1 cellular context compared by ENCODE assay signal in the genomic region with DNA sequence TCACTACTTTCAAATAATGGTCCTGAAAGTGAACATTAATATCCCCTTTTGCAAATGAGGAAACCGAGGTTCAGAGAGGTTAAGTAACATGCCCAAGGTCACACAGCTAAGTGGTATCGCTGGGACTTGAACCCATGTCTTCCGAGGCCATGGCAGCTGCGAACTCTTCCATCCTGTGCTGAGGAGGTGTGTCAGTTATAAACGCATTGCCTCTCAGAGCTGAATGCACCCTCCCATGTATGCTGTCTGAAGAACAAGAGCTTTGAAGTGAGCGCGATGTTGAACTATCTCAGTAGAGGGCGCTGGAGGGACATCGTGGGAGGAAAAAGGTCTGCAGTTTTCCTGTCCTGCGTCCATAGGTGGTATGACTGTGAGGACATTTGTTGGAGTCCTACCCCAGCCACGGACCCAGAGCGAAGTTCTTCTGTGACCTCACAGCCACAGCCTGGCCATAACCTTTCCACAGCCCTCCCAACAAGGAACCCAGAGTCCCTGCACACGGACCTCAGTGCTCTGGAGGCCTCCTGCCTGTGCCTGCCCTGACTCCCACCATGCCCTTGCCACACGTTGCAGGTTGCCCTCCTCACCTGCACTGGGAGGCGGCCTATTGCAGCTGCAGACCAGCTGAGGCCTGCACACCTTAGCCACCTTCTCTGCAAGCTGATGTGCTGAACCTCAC.
TF ChIP-seq lines count a peak whose summit lies in the region.

No MANE protein-coding gene starts in this region.

TF ChIP-seq in HepG2, 621 proteins besides CTCF, POLR2A, EP300 and RAD21 (continued from another document and continues in another):
- TF ChIP-seq, protein P1, sequence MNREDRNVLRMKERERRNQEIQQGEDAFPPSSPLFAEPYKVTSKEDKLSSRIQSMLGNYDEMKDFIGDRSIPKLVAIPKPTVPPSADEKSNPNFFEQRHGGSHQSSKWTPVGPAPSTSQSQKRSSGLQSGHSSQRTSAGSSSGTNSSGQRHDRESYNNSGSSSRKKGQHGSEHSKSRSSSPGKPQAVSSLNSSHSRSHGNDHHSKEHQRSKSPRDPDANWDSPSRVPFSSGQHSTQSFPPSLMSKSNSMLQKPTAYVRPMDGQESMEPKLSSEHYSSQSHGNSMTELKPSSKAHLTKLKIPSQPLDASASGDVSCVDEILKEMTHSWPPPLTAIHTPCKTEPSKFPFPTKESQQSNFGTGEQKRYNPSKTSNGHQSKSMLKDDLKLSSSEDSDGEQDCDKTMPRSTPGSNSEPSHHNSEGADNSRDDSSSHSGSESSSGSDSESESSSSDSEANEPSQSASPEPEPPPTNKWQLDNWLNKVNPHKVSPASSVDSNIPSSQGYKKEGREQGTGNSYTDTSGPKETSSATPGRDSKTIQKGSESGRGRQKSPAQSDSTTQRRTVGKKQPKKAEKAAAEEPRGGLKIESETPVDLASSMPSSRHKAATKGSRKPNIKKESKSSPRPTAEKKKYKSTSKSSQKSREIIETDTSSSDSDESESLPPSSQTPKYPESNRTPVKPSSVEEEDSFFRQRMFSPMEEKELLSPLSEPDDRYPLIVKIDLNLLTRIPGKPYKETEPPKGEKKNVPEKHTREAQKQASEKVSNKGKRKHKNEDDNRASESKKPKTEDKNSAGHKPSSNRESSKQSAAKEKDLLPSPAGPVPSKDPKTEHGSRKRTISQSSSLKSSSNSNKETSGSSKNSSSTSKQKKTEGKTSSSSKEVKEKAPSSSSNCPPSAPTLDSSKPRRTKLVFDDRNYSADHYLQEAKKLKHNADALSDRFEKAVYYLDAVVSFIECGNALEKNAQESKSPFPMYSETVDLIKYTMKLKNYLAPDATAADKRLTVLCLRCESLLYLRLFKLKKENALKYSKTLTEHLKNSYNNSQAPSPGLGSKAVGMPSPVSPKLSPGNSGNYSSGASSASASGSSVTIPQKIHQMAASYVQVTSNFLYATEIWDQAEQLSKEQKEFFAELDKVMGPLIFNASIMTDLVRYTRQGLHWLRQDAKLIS (CRISPR knock-in tag; IDR thresholded peaks at IDR 0.05) = no peak
- TF ChIP-seq DMAP1 (CRISPR knock-in tag; IDR thresholded peaks at IDR 0.05) (0 out of 2 replicates have a peak, but pooled peaks have one; percentile 30), ZNF614 (CRISPR knock-in tag; IDR thresholded peaks at IDR 0.05; ENCODE audit: borderline replicate concordance) (no peak), GTF2F1 (IDR thresholded peaks at IDR 0.05; ENCODE audit: low read length) (0 out of 2 replicates have a peak, but pooled peaks have one; percentile 17), SOX6 (IDR thresholded peaks at IDR 0.05) (no peak), SOX6 (CRISPR knock-in tag; IDR thresholded peaks at IDR 0.05) (0 out of 2 replicates have a peak, but pooled peaks have one; percentile 24), ZNF768 (CRISPR knock-in tag; IDR thresholded peaks at IDR 0.05) (peak; percentile 91), SIN3A (IDR thresholded peaks at IDR 0.05; ENCODE audit: borderline replicate concordance, low read depth, low read length) (no peak), NR2F2 (IDR thresholded peaks at IDR 0.05; ENCODE audit: borderline replicate concordance, low read depth) (no peak), PHF8 (CRISPR knock-in tag; IDR thresholded peaks at IDR 0.05) (peak; percentile 32; the same call in 1 of the 2 replicates), ZKSCAN1 (IDR thresholded peaks at IDR 0.05; ENCODE audit: low read length) (0 out of 2 replicates have a peak, but pooled peaks have one; percentile 13), HOXA5 (CRISPR knock-in tag; IDR thresholded peaks at IDR 0.05) (no peak), HES4 (CRISPR knock-in tag; IDR thresholded peaks at IDR 0.05; ENCODE audit: borderline replicate concordance) (0 out of 2 replicates have a peak, but pooled peaks have one; percentile 32), MED1 (CRISPR knock-in tag; IDR thresholded peaks at IDR 0.05) (peak; percentile 20; the same call in 1 of the 2 replicates), DR1 (CRISPR knock-in tag; IDR thresholded peaks at IDR 0.05) (no peak), SP4 (CRISPR knock-in tag; IDR thresholded peaks at IDR 0.05) (no peak)
- TF ChIP-seq, protein P2, sequence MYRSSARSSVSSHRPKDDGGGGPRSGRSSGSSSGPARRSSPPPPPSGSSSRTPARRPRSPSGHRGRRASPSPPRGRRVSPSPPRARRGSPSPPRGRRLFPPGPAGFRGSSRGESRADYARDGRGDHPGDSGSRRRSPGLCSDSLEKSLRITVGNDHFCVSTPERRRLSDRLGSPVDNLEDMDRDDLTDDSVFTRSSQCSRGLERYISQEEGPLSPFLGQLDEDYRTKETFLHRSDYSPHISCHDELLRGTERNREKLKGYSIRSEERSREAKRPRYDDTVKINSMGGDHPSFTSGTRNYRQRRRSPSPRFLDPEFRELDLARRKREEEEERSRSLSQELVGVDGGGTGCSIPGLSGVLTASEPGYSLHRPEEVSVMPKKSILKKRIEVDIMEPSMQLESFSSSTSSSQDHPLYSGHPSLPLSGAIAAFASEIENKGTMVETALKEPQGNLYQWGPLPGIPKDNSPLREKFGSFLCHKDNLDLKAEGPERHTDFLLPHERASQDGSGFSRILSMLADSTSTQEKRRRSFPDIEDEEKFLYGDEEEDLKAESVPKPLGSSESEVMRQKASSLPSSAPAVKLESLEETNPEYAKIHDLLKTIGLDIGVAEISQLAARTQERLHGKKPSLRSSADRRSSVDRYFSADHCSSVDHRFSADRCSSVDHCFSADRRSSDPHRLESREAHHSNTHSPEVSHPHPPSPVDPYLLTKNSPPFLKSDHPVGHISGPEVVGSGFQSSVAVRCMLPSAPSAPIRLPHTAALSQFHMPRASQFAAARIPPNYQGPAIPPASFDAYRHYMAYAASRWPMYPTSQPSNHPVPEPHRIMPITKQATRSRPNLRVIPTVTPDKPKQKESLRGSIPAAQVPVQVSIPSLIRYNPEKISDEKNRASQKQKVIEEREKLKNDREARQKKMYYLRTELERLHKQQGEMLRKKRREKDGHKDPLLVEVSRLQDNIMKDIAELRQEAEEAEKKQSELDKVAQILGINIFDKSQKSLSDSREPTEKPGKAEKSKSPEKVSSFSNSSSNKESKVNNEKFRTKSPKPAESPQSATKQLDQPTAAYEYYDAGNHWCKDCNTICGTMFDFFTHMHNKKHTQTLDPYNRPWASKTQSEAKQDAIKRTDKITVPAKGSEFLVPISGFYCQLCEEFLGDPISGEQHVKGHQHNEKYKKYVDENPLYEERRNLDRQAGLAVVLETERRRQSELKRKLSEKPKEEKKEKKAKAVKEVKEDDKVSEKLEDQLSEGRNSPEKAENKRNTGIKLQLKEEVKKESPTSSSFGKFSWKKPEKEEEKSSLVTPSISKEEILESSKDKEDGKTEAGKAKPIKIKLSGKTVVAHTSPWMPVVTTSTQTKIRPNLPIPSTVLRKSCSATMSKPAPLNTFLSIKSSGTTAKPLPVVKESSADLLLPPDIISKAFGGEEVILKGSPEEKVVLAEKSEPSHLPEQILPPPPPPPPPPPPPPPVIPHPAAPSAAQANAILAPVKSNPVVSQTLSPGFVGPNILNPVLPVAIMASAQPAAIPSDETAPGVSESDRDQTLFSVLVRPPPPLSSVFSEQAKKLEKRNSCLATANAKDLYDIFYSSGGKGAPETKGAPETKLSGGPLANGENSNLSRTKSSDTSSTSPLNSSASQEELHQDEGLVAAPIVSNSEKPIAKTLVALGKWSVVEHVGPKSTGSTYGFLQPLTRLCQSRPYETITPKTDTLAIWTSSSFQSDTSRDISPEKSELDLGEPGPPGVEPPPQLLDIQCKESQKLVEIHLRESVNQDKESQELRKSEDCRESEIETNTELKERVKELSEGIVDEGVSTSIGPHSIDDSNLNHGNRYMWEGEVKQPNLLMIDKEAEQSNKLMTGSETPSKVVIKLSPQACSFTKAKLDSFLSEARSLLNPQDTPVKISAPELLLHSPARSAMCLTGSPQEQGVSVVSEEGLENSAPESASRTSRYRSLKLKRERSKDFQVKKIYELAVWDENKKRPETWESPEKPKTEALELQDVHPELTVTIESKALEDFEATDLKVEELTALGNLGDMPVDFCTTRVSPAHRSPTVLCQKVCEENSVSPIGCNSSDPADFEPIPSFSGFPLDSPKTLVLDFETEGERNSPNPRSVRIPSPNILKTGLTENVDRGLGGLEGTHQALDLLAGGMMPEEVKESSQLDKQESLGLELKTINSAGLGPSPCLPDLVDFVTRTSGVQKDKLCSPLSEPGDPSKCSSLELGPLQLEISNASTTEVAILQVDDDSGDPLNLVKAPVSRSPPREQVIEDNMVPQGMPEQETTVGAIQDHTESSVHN (CRISPR knock-in tag; IDR thresholded peaks at IDR 0.05) = no peak
- TF ChIP-seq, protein P3, sequence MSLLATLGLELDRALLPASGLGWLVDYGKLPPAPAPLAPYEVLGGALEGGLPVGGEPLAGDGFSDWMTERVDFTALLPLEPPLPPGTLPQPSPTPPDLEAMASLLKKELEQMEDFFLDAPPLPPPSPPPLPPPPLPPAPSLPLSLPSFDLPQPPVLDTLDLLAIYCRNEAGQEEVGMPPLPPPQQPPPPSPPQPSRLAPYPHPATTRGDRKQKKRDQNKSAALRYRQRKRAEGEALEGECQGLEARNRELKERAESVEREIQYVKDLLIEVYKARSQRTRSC (CRISPR knock-in tag; IDR thresholded peaks at IDR 0.05; ENCODE audit: low read depth) = no peak
- TF ChIP-seq, protein P4, sequence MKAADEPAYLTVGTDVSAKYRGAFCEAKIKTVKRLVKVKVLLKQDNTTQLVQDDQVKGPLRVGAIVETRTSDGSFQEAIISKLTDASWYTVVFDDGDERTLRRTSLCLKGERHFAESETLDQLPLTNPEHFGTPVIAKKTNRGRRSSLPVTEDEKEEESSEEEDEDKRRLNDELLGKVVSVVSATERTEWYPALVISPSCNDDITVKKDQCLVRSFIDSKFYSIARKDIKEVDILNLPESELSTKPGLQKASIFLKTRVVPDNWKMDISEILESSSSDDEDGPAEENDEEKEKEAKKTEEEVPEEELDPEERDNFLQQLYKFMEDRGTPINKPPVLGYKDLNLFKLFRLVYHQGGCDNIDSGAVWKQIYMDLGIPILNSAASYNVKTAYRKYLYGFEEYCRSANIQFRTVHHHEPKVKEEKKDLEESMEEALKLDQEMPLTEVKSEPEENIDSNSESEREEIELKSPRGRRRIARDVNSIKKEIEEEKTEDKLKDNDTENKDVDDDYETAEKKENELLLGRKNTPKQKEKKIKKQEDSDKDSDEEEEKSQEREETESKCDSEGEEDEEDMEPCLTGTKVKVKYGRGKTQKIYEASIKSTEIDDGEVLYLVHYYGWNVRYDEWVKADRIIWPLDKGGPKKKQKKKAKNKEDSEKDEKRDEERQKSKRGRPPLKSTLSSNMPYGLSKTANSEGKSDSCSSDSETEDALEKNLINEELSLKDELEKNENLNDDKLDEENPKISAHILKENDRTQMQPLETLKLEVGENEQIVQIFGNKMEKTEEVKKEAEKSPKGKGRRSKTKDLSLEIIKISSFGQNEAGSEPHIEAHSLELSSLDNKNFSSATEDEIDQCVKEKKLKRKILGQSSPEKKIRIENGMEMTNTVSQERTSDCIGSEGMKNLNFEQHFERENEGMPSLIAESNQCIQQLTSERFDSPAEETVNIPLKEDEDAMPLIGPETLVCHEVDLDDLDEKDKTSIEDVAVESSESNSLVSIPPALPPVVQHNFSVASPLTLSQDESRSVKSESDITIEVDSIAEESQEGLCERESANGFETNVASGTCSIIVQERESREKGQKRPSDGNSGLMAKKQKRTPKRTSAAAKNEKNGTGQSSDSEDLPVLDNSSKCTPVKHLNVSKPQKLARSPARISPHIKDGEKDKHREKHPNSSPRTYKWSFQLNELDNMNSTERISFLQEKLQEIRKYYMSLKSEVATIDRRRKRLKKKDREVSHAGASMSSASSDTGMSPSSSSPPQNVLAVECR (CRISPR knock-in tag; IDR thresholded peaks at IDR 0.05; ENCODE audit: borderline replicate concordance) = peak; percentile 49; the same call in 1 of the 2 replicates
- TF ChIP-seq, protein P5, sequence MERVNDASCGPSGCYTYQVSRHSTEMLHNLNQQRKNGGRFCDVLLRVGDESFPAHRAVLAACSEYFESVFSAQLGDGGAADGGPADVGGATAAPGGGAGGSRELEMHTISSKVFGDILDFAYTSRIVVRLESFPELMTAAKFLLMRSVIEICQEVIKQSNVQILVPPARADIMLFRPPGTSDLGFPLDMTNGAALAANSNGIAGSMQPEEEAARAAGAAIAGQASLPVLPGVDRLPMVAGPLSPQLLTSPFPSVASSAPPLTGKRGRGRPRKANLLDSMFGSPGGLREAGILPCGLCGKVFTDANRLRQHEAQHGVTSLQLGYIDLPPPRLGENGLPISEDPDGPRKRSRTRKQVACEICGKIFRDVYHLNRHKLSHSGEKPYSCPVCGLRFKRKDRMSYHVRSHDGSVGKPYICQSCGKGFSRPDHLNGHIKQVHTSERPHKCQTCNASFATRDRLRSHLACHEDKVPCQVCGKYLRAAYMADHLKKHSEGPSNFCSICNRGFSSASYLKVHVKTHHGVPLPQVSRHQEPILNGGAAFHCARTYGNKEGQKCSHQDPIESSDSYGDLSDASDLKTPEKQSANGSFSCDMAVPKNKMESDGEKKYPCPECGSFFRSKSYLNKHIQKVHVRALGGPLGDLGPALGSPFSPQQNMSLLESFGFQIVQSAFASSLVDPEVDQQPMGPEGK (CRISPR knock-in tag; IDR thresholded peaks at IDR 0.05) = peak; percentile 12; the same call in 1 of the 2 replicates
- TF ChIP-seq, protein P6, sequence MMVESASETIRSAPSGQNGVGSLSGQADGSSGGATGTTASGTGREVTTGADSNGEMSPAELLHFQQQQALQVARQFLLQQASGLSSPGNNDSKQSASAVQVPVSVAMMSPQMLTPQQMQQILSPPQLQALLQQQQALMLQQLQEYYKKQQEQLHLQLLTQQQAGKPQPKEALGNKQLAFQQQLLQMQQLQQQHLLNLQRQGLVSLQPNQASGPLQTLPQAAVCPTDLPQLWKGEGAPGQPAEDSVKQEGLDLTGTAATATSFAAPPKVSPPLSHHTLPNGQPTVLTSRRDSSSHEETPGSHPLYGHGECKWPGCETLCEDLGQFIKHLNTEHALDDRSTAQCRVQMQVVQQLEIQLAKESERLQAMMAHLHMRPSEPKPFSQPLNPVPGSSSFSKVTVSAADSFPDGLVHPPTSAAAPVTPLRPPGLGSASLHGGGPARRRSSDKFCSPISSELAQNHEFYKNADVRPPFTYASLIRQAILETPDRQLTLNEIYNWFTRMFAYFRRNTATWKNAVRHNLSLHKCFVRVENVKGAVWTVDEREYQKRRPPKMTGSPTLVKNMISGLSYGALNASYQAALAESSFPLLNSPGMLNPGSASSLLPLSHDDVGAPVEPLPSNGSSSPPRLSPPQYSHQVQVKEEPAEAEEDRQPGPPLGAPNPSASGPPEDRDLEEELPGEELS (CRISPR knock-in tag; IDR thresholded peaks at IDR 0.05) = no peak
- TF ChIP-seq, protein P7, sequence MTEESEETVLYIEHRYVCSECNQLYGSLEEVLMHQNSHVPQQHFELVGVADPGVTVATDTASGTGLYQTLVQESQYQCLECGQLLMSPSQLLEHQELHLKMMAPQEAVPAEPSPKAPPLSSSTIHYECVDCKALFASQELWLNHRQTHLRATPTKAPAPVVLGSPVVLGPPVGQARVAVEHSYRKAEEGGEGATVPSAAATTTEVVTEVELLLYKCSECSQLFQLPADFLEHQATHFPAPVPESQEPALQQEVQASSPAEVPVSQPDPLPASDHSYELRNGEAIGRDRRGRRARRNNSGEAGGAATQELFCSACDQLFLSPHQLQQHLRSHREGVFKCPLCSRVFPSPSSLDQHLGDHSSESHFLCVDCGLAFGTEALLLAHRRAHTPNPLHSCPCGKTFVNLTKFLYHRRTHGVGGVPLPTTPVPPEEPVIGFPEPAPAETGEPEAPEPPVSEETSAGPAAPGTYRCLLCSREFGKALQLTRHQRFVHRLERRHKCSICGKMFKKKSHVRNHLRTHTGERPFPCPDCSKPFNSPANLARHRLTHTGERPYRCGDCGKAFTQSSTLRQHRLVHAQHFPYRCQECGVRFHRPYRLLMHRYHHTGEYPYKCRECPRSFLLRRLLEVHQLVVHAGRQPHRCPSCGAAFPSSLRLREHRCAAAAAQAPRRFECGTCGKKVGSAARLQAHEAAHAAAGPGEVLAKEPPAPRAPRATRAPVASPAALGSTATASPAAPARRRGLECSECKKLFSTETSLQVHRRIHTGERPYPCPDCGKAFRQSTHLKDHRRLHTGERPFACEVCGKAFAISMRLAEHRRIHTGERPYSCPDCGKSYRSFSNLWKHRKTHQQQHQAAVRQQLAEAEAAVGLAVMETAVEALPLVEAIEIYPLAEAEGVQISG (CRISPR knock-in tag; IDR thresholded peaks at IDR 0.05) = peak; percentile 71
